In the genomic region with DNA sequence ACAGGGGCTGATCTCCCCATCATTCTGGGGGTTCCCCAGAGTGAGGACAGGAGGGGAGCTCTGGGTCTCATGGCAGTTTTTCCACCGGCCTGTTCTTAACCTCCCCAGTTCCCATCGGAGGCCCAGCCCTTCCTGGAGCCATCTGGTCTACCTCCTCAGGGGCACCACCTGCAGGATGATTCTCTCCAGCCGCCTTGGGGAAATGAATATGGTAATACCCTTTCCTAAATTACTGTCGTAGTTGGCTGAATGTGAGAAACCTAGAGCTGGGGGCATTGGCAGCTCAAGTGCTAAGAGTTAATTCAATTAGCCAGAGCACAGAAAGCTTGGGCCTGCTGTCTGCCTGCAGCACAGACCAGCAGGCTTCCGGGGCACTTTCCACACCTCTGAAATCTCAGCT, we compare ENCODE assay signal across 14 cellular contexts.
DNase-seq lines count a peak whose midpoint lies in the region; TF ChIP-seq lines count a peak whose summit lies in the region.
"Had no signal": no experiment of that assay in that cellular context is flagged by ENCODE, and none has a peak within 500 bp of the region (broad histone marks: within the 10 kb centered on the region; RNA-seq: fewer than 3 reads in every experiment).

No MANE protein-coding gene starts in this region.

- H3K9me3 ChIP-seq in cardiac muscle cell (ENCODE audit: low read depth): no peaks in the 10 kb centered on the region
- H3K9me3 ChIP-seq in right atrium auricular region: peaks cover 0 to 11% of the 10 kb centered on the region in 2 donors
- H3K9me3 ChIP-seq in hepatocyte (ENCODE audit: low read depth): no peaks in the 10 kb centered on the region
- H3K9me3 ChIP-seq: body of pancreas, transverse colon had no signal

- no peak overlapping the region for H3K27ac Mint-ChIP-seq in endothelial cell (ENCODE audit: unreplicated experiment)
- no peak overlapping the region for H3K27ac Mint-ChIP-seq in type B pancreatic cell

- TF ChIP-seq CTCF in cardiac muscle cell (IDR thresholded peaks at IDR 0.05; ENCODE audit: low read depth, low read length) (no peak), right atrium auricular region (IDR thresholded peaks at IDR 0.05) (no peak), endothelial cell (IDR thresholded peaks at IDR 0.05; ENCODE audit: unreplicated experiment) (no peak), type B pancreatic cell (conservative IDR thresholded peaks at IDR 0.05) (peak; percentile 25), hepatocyte (IDR thresholded peaks at IDR 0.05; ENCODE audit: poor library complexity) (no peak)

- H3K9me3 Mint-ChIP-seq in endothelial cell (ENCODE audit: unreplicated experiment) (no peaks in the 10 kb centered on the region), type B pancreatic cell (no peaks in the 10 kb centered on the region)

- H3K27ac ChIP-seq in cardiac muscle cell (peak overlapping the region; percentile 74), right atrium auricular region (no peak overlapping the region), hepatocyte (no peak overlapping the region)
- H3K27ac ChIP-seq: body of pancreas, psoas muscle, transverse colon had no signal

- H3K36me3 Mint-ChIP-seq in endothelial cell (ENCODE audit: low read depth, unreplicated experiment): no peaks in the 10 kb centered on the region
- H3K36me3 Mint-ChIP-seq in type B pancreatic cell: no peaks in the 10 kb centered on the region

- H2AFZ ChIP-seq in hepatocyte: no peak overlapping the region

- H3K36me3 ChIP-seq in cardiac muscle cell (no peaks in the 10 kb centered on the region), right atrium auricular region (no peaks in the 10 kb centered on the region), hepatocyte (replicated peaks; ENCODE audit: insufficient read depth, low read depth) (no peaks in the 10 kb centered on the region)
- H3K36me3 ChIP-seq: transverse colon had no signal

- 18% methylated on average over 5 of the region's 5 CpGs for WGBS in hepatocyte (ENCODE audit: low lambda C conversion rate, missing lambda C conversion rate)

- no peaks in the 10 kb centered on the region for H4K20me1 ChIP-seq in hepatocyte (ENCODE audit: insufficient read depth, poor library complexity, severe bottlenecking)

- H3K27me3 Mint-ChIP-seq in endothelial cell (ENCODE audit: unreplicated experiment) (peaks cover 6% of the 10 kb centered on the region), type B pancreatic cell (peaks cover 56% of the 10 kb centered on the region)

- no peak overlapping the region for H3K4me2 ChIP-seq in hepatocyte

- peaks cover 17% of the 10 kb centered on the region for H3K4me1 ChIP-seq in cardiac muscle cell (ENCODE audit: low read depth)
- no peaks in the 10 kb centered on the region for H3K4me1 ChIP-seq in right atrium auricular region
- H3K4me1 ChIP-seq in hepatocyte (ENCODE audit: insufficient read depth): no peaks in the 10 kb centered on the region
- H3K4me1 ChIP-seq: body of pancreas, psoas muscle, transverse colon had no signal

- H3K4me3 ChIP-seq in cardiac muscle cell (no peak overlapping the region), right atrium auricular region (no peak overlapping the region), hepatocyte (no peak overlapping the region)
- H3K4me3 ChIP-seq: body of pancreas, psoas muscle, transverse colon had no signal

- DNase-seq in cardiac muscle cell (ENCODE audit: low read depth in 1 of 2, low spot score in 1 of 2): peak in 1 of 2 donors; percentile 55
- no peak for DNase-seq in right atrium auricular region (ENCODE audit: low spot score)
- peak; percentile 100 for DNase-seq in NCI-H82 (lab: John Stamatoyannopoulos, UW)
- DNase-seq in endothelial cell (ENCODE audit: low spot score): peak; percentile 31
- DNase-seq in type B pancreatic cell (ENCODE audit: extremely low spot score, unreplicated experiment): no peak
- no peak for DNase-seq in stimulated activated CD4-positive, alpha-beta T cell treated with anti-CD3 and anti-CD28 coated beads, Interleukin-2, amount 100 ng/mL, for 48 hours
- no peak for DNase-seq in hepatocyte (ENCODE audit: low spot score)
- DNase-seq in GM19240 (ENCODE audit: insufficient read length, low spot score): no peak
- DNase-seq: activated naive CD4-positive, alpha-beta T cell; body of pancreas; left cardiac atrium; NCI-H1417 treated with DMSO at 0.1 percent for 48 hours; psoas muscle; transverse colon had no signal

- H3K4me1 Mint-ChIP-seq in endothelial cell (ENCODE audit: unreplicated experiment): peaks cover 9% of the 10 kb centered on the region
- peaks cover 8% of the 10 kb centered on the region for H3K4me1 Mint-ChIP-seq in type B pancreatic cell (ENCODE audit: unreplicated experiment)

- H3K4me3 Mint-ChIP-seq in endothelial cell (ENCODE audit: unreplicated experiment): no peak overlapping the region
- H3K4me3 Mint-ChIP-seq in type B pancreatic cell: no peak overlapping the region

- H3K9me2 ChIP-seq in hepatocyte (replicated peaks; ENCODE audit: insufficient read depth): no peaks in the 10 kb centered on the region

- H3K27me3 ChIP-seq in cardiac muscle cell (no peaks in the 10 kb centered on the region), right atrium auricular region (no peaks in the 10 kb centered on the region), hepatocyte (peaks cover 16% of the 10 kb centered on the region)
- H3K27me3 ChIP-seq: body of pancreas had no signal

- no peaks in the 10 kb centered on the region for H3K79me2 ChIP-seq in hepatocyte

Comparison
In these comparisons a context has a peak if more than half of its experiments do, and no peak if none do; other contexts are left out.
1. DNase-seq: peak in NCI-H82 (single experiment) and endothelial cell (single experiment); none in right atrium auricular region (single experiment), type B pancreatic cell (single experiment), stimulated activated CD4-positive, alpha-beta T cell treated with anti-CD3 and anti-CD28 coated beads, Interleukin-2, amount 100 ng/mL, for 48 hours (0 of 2), hepatocyte (single experiment) and GM19240 (single experiment).